Comparison of ENCODE assay signal across 18 cellular contexts in genomic region chr1:195193134-195193533, GRCh38.
A peak's percentile ranks its signal among the peaks of the same experiment; 100 is the strongest.
DNase-seq lines count a peak whose midpoint lies in the region; ATAC-seq, FAIRE-seq and TF ChIP-seq lines count a peak whose summit lies in the region.
"Had no signal": no experiment of that assay in that cellular context is flagged by ENCODE, and none has a peak within 500 bp of the region (broad histone marks: within the 10 kb centered on the region; RNA-seq: fewer than 3 reads in every experiment).

No MANE protein-coding gene starts in this region.

- TF ChIP-seq EP300 in HepG2 (IDR thresholded peaks at IDR 0.05; ENCODE audit: low read depth in 2 of 2, low read length in 2 of 2) (no peak), HepG2 (CRISPR knock-in tag; IDR thresholded peaks at IDR 0.05; ENCODE audit: borderline replicate concordance) (no peak), K562 (IDR thresholded peaks at IDR 0.05; ENCODE audit: low read length) (no peak)

- H3K27ac Mint-ChIP-seq in mesothelial cell of epicardium, result no peak overlapping the region
- H3K27ac Mint-ChIP-seq: B cell; CD4-positive, alpha-beta T cell; CD8-positive, alpha-beta T cell had no signal

- CTCF ChIA-PET in HepG2 (lab: Yijun Ruan, JAX; ENCODE audit: low intra/inter-chr PET ratio, low total read pairs), result no interaction called here
- CTCF ChIA-PET in K562 (lab: Yijun Ruan, JAX; ENCODE audit: low intra/inter-chr PET ratio), result no interaction called here

- H3K9me3 ChIP-seq in HepG2 (ENCODE audit: low read length), result no peaks in the 10 kb centered on the region
- no peaks in the 10 kb centered on the region for H3K9me3 ChIP-seq in right lobe of liver
- H3K9me3 ChIP-seq in K562 (replicated peaks; ENCODE audit: control insufficient read depth, insufficient read depth, low read depth, low read length), result no peaks in the 10 kb centered on the region
- H3K9me3 ChIP-seq: BLaER1 treated with 17β-estradiol and CSF1 and Interleukin-3, amounts not matched to agents 10 nM and 100 nM had no signal

- H3K4me1 ChIP-seq in HepG2 (ENCODE audit: insufficient read depth, low read length) (no peaks in the 10 kb centered on the region), right lobe of liver (no peaks in the 10 kb centered on the region), K562 (replicated peaks in 1 of 2; ENCODE audit: control insufficient read depth in 2 of 2, insufficient read depth in 2 of 2, low read length in 2 of 2) (no peaks in the 10 kb centered on the region)
- H3K4me1 ChIP-seq: BLaER1 treated with 17β-estradiol and CSF1 and Interleukin-3, amounts not matched to agents 10 nM and 100 nM had no signal

- POLR2A ChIA-PET in HepG2 (lab: Yijun Ruan, JAX), result no interaction called here
- POLR2A ChIA-PET in K562 (lab: Yijun Ruan, JAX), result no interaction called here

- H3K27me3 ChIP-seq in HepG2 (ENCODE audit: control insufficient read depth in 1 of 2, insufficient read depth in 2 of 2, low read length in 2 of 2), result no peaks in the 10 kb centered on the region
- no peaks in the 10 kb centered on the region for H3K27me3 ChIP-seq in right lobe of liver
- H3K27me3 ChIP-seq in K562 (ENCODE audit: control insufficient read depth in 2 of 2, insufficient read depth in 2 of 2, low read length in 2 of 2), result no peaks in the 10 kb centered on the region
- H3K27me3 ChIP-seq: BLaER1 treated with 17β-estradiol and CSF1 and Interleukin-3, amounts not matched to agents 10 nM and 100 nM had no signal

- ATAC-seq in HepG2, result no peak
- ATAC-seq in right lobe of liver, result no peak
- ATAC-seq in K562, result no peak
- ATAC-seq: CD8-positive, alpha-beta T cell had no signal

- H3K27ac ChIP-seq in HepG2 (ENCODE audit: extremely low read length, insufficient read depth, low read length), result no peak overlapping the region
- H3K27ac ChIP-seq in right lobe of liver, result no peak overlapping the region
- H3K27ac ChIP-seq in K562 (ENCODE audit: extremely low read depth, low read depth, low read length), result no peak overlapping the region
- H3K27ac ChIP-seq: BLaER1 treated with 17β-estradiol and CSF1 and Interleukin-3, amounts not matched to agents 10 nM and 100 nM; C4-2B had no signal

- H3K9ac ChIP-seq in HepG2 (ENCODE audit: insufficient read depth, low read depth, low read length) (no peak overlapping the region), K562 (ENCODE audit: insufficient read depth in 1 of 2, low read depth in 2 of 2, low read length in 2 of 2) (no peak overlapping the region)
- H3K9ac ChIP-seq: BLaER1 treated with 17β-estradiol and CSF1 and Interleukin-3, amounts not matched to agents 10 nM and 100 nM had no signal

- TF ChIP-seq CTCF in HepG2 (CRISPR knock-in tag; IDR thresholded peaks at IDR 0.05) (no peak), right lobe of liver (IDR thresholded peaks at IDR 0.05) (no peak), D721Med (IDR thresholded peaks at IDR 0.05; ENCODE audit: insufficient read depth, missing control alignments) (no peak), K562 (IDR thresholded peaks at IDR 0.05 in 2 of 3, conservative IDR thresholded peaks at IDR 0.05 in 1 of 3; ENCODE audit: insufficient read depth in 2 of 3, low read depth in 1 of 3, low read length in 3 of 3) (no peak), mesothelial cell of epicardium (IDR thresholded peaks at IDR 0.05; ENCODE audit: unreplicated experiment) (no peak)

- in situ Hi-C loops in HepG2 (cut with HindIII; ENCODE audit: extremely low pct_ligation_motif_present, low pct_unique_long_range_greater_than_20kb) (no loop called here), K562 (cut with MboI) (no loop called here)

- H3K36me3 Mint-ChIP-seq in mesothelial cell of epicardium, result peaks cover 5% of the 10 kb centered on the region
- H3K36me3 Mint-ChIP-seq: CD8-positive, alpha-beta T cell had no signal

- no peaks in the 10 kb centered on the region for H3K79me2 ChIP-seq in HepG2 (ENCODE audit: insufficient read depth, low read length)
- H3K79me2 ChIP-seq in K562 (ENCODE audit: control insufficient read depth, insufficient read depth, low read length), result no peaks in the 10 kb centered on the region

- TF ChIP-seq RAD21 in HepG2 (CRISPR knock-in tag; IDR thresholded peaks at IDR 0.05) (no peak), K562 (CRISPR knock-in tag; conservative IDR thresholded peaks at IDR 0.05 in 1 of 2, IDR thresholded peaks at IDR 0.05 in 1 of 2) (no peak)

- no peak overlapping the region for H3K4me2 ChIP-seq in HepG2 (ENCODE audit: low read depth, low read length)
- no peak overlapping the region for H3K4me2 ChIP-seq in K562 (ENCODE audit: insufficient read depth, low read length)
- H3K4me2 ChIP-seq: BLaER1 treated with 17β-estradiol and CSF1 and Interleukin-3, amounts not matched to agents 10 nM and 100 nM had no signal

- WGBS in HepG2 (ENCODE audit: low lambda C conversion rate), result 2% methylated on average over 3 of the region's 3 CpGs
- WGBS in right lobe of liver (ENCODE audit: insufficient coverage, low coverage, low lambda C conversion rate, missing lambda C conversion rate), result 43% methylated on average over 3 of the region's 3 CpGs
- 0% methylated on average over 3 of the region's 3 CpGs for WGBS in K562 (ENCODE audit: insufficient coverage, low coverage, missing lambda C conversion rate)

- H3K4me3 ChIP-seq in HepG2 (replicated peaks in 1 of 3; ENCODE audit: insufficient read depth in 1 of 3, low read depth in 2 of 3, low read length in 3 of 3) (no peak overlapping the region), right lobe of liver (no peak overlapping the region), K562 (no peak overlapping the region)
- H3K4me3 ChIP-seq: BLaER1 treated with 17β-estradiol and CSF1 and Interleukin-3, amounts not matched to agents 10 nM and 100 nM had no signal

- intact Hi-C loops in HepG2 (cut with micrococcal nuclease; ENCODE audit: unreplicated experiment) (no loop called here), right lobe of liver (cut with DNase I) (no loop called here), K562 (cut with micrococcal nuclease) (no loop called here)

- DNase-seq in HepG2 (ENCODE audit: low spot score) (no peak), right lobe of liver (no peak), D721Med (ENCODE audit: insufficient read length, low spot score) (no peak), K562 (ENCODE audit: extremely low read depth in 1 of 4, low spot score in 3 of 4) (no peak), mesothelial cell of epicardium (ENCODE audit: low spot score in 2 of 2, unreplicated experiment in 2 of 2) (no peak)
- DNase-seq in stimulated activated CD4-positive, alpha-beta T cell treated with anti-CD3 and anti-CD28 coated beads, Interleukin-4, amount 100 ng/mL, for 4 hours, result no peak
- DNase-seq: 8988T; AML-193; CD4-positive, alpha-beta T cell; CD8-positive, alpha-beta T cell; COR-L47; DMS79 treated with DMSO at 0.1 percent for 48 hours; GF-D8 had no signal

- TF ChIP-seq POLR2A in HepG2 (IDR thresholded peaks at IDR 0.05; ENCODE audit: insufficient read depth in 1 of 2, low read depth in 2 of 2, low read length in 2 of 2) (no peak), right lobe of liver (IDR thresholded peaks at IDR 0.05) (no peak), K562 (conservative IDR thresholded peaks at IDR 0.05) (no peak)

- H3K9me3 Mint-ChIP-seq in mesothelial cell of epicardium, result peaks cover 20% of the 10 kb centered on the region
- H3K9me3 Mint-ChIP-seq: CD4-positive, alpha-beta T cell; CD8-positive, alpha-beta T cell had no signal

- H2AFZ ChIP-seq in HepG2 (ENCODE audit: low read length) (no peak overlapping the region), K562 (ENCODE audit: low read depth, low read length) (no peak overlapping the region)

- FAIRE-seq in HepG2 (lab: Jason Lieb, UNC) (no peak), D721Med (lab: Jason Lieb, UNC) (peak; percentile 41), K562 (lab: Jason Lieb, UNC) (no peak)
- FAIRE-seq: G401.6, GM12891 had no signal

- H4K20me1 ChIP-seq in HepG2 (ENCODE audit: insufficient read depth, low read length) (no peaks in the 10 kb centered on the region), K562 (replicated peaks; ENCODE audit: control insufficient read depth, insufficient read depth, low read length) (no peaks in the 10 kb centered on the region)
- H4K20me1 ChIP-seq: BLaER1 treated with 17β-estradiol and CSF1 and Interleukin-3, amounts not matched to agents 10 nM and 100 nM had no signal

- BruUV-seq in HepG2 (replicated peaks; lab: Mats Ljungman, UMichigan), result no TSS peak
- no TSS peak for BruUV-seq in K562 (replicated peaks; lab: Mats Ljungman, UMichigan)

- H3K27me3 Mint-ChIP-seq in mesothelial cell of epicardium (ENCODE audit: low read depth), result no peaks in the 10 kb centered on the region
- H3K27me3 Mint-ChIP-seq: B cell; CD4-positive, alpha-beta T cell had no signal

- H3K4me3 Mint-ChIP-seq in mesothelial cell of epicardium, result no peak overlapping the region
- H3K4me3 Mint-ChIP-seq: B cell; CD4-positive, alpha-beta T cell; CD8-positive, alpha-beta T cell had no signal

- H3K36me3 ChIP-seq in HepG2 (replicated peaks in 1 of 2; ENCODE audit: control insufficient read depth in 1 of 2, insufficient read depth in 2 of 2, low read length in 2 of 2), result no peaks in the 10 kb centered on the region
- no peaks in the 10 kb centered on the region for H3K36me3 ChIP-seq in right lobe of liver
- H3K36me3 ChIP-seq in K562 (ENCODE audit: control insufficient read depth, insufficient read depth, low read length), result no peaks in the 10 kb centered on the region
- H3K36me3 ChIP-seq: BLaER1 treated with 17β-estradiol and CSF1 and Interleukin-3, amounts not matched to agents 10 nM and 100 nM had no signal

- H3K4me1 Mint-ChIP-seq in mesothelial cell of epicardium, result no peaks in the 10 kb centered on the region
- H3K4me1 Mint-ChIP-seq: B cell had no signal

- H3K9me1 ChIP-seq in K562 (ENCODE audit: control insufficient read depth, insufficient read depth, low read length), result no peaks in the 10 kb centered on the region

TF ChIP-seq in HepG2, 621 proteins besides CTCF, POLR2A, EP300 and RAD21 (continues in another document):
- TF ChIP-seq TEAD3 (CRISPR knock-in tag; optimal IDR thresholded peaks at IDR 0.05; ENCODE audit: borderline replicate concordance) (no peak), SRSF1 (optimal IDR thresholded peaks at IDR 0.05; ENCODE audit: low read depth, low read length) (no peak)

TF ChIP-seq in K562, 482 proteins besides CTCF, POLR2A, EP300 and RAD21:
- no peak for TF ChIP-seq PCBP2 (IDR thresholded peaks at IDR 0.05; ENCODE audit: low read depth, low read length, poor library complexity, severe bottlenecking)
- no peak for TF ChIP-seq PHF8 (IDR thresholded peaks at IDR 0.05; ENCODE audit: borderline replicate concordance, low read length)
- no peak for TF ChIP-seq CEBPG (CRISPR knock-in tag; IDR thresholded peaks at IDR 0.05)
- TF ChIP-seq CEBPG (tag; conservative IDR thresholded peaks at IDR 0.05 in 1 of 2, IDR thresholded peaks at IDR 0.05 in 1 of 2), result peak in 1 of 2 experiments; percentile 55; a peak in 2 of 4 replicates
- TF ChIP-seq CEBPB (tag; IDR thresholded peaks at IDR 0.05), result peak; percentile 31; the same call in 1 of the 2 replicates
TF ChIP-seq in K562: peak in this region for 2.

Comparison
In these comparisons a context has a peak if more than half of its experiments do, and no peak if none do; other contexts are left out.
1. Of the 241 proteins assayed by ChIP-seq in both HepG2 and K562: peak only in HepG2: none; only in K562: none; in both: CEBPB; in neither: 239; mixed calls (peak in some experiments, not most) for 1.